9 cellular contexts compared by ENCODE assay signal in the genomic region with DNA sequence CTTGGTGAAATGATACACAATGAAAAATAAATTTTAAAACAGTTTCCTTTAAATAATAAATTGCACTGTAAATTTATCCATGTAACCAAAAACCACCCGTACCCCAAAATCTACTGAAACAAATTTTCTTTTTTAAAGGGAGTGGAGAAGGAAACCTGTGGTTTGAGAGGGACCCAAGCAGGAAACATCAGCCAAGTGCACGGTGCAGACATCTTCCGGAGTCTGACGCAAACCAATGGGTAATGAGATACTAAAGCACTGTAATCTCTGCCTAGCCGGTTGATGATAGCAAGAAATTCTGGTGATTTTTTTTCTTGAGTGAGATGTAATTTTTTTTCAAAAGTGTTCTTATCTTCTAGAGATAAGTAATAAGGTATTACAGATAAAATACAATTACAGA.
DNase-seq lines count a peak whose midpoint lies in the region; ATAC-seq and TF ChIP-seq lines count a peak whose summit lies in the region.
"Had no signal": no experiment of that assay in that cellular context is flagged by ENCODE, and none has a peak within 500 bp of the region (broad histone marks: within the 10 kb centered on the region; RNA-seq: fewer than 3 reads in every experiment).

No MANE protein-coding gene starts in this region.

- H3K36me3 Mint-ChIP-seq in osteocyte (ENCODE audit: unreplicated experiment), result no peaks in the 10 kb centered on the region

- H3K9me3 ChIP-seq in MM.1S (replicated peaks; ENCODE audit: insufficient read depth, low read length), result no peaks in the 10 kb centered on the region

- no peaks in the 10 kb centered on the region for H3F3A ChIP-seq in MM.1S (ENCODE audit: insufficient read depth, low read length)

- H3K4me2 ChIP-seq in MM.1S (ENCODE audit: low read depth, low read length), result no peak overlapping the region
- H3K4me2 ChIP-seq: smooth muscle cell had no signal

- H3K27ac Mint-ChIP-seq in osteocyte (ENCODE audit: unreplicated experiment), result no peak overlapping the region
- H3K27ac Mint-ChIP-seq: mesothelial cell of epicardium had no signal

- H3K79me2 ChIP-seq in MM.1S (ENCODE audit: low read length), result no peaks in the 10 kb centered on the region

- H4K20me1 ChIP-seq in MM.1S (ENCODE audit: insufficient read depth, low read length), result no peaks in the 10 kb centered on the region

- no peaks in the 10 kb centered on the region for H3K9me3 Mint-ChIP-seq in osteocyte (ENCODE audit: unreplicated experiment)

- H3K9me2 ChIP-seq in MM.1S (replicated peaks; ENCODE audit: insufficient read depth, low read length), result no peaks in the 10 kb centered on the region

- ATAC-seq in HG03139 (IDR thresholded peaks at IDR 0.05; ENCODE audit: unreplicated experiment), result peak; percentile 40

- no peak overlapping the region for H2AFZ ChIP-seq in MM.1S (ENCODE audit: low read length)

- no peak overlapping the region for H3K4me3 ChIP-seq in MM.1S (ENCODE audit: low read length)
- H3K4me3 ChIP-seq: smooth muscle cell had no signal

- no peaks in the 10 kb centered on the region for H3K27me3 Mint-ChIP-seq in osteocyte (ENCODE audit: unreplicated experiment)

- H3K36me3 ChIP-seq in MM.1S (replicated peaks; ENCODE audit: insufficient read depth, low read length), result no peaks in the 10 kb centered on the region

- no peak overlapping the region for H3K4me3 Mint-ChIP-seq in osteocyte (ENCODE audit: unreplicated experiment)
- H3K4me3 Mint-ChIP-seq: mesothelial cell of epicardium had no signal

- TF ChIP-seq CTCF in MM.1S (IDR thresholded peaks at IDR 0.05; ENCODE audit: low read length) (no peak), osteocyte (IDR thresholded peaks at IDR 0.05) (no peak)

- H3K4me1 Mint-ChIP-seq in osteocyte (ENCODE audit: unreplicated experiment), result no peaks in the 10 kb centered on the region
- H3K4me1 Mint-ChIP-seq: mesothelial cell of epicardium had no signal

- H3K27ac ChIP-seq in MM.1S (ENCODE audit: low read length), result no peak overlapping the region

- peak; percentile 40 to 43 for DNase-seq in activated CD4-positive, alpha-beta T cell treated with anti-CD3 and anti-CD28 coated beads for 4 hours
- peak; percentile 36 for DNase-seq in effector CD4-positive, alpha-beta T cell
- DNase-seq in stimulated activated naive CD4-positive, alpha-beta T cell (lab: John Stamatoyannopoulos, UW), result peak in 5 of 6 experiments; percentile 34 to 75 (median 73)
- DNase-seq in MM.1S, result no peak
- no peak for DNase-seq in NOMO-1 (lab: John Stamatoyannopoulos, UW; ENCODE audit: unreplicated experiment in 2 of 2)
- DNase-seq in osteocyte (ENCODE audit: extremely low spot score, unreplicated experiment), result no peak

- H3K9ac ChIP-seq in MM.1S (ENCODE audit: low read length), result no peak overlapping the region

- H3K27me3 ChIP-seq in MM.1S (replicated peaks; ENCODE audit: insufficient read depth, low read length), result no peaks in the 10 kb centered on the region

- H3K4me1 ChIP-seq in MM.1S (ENCODE audit: low read length), result peaks cover 3% of the 10 kb centered on the region; the same call in 1 of the 2 replicates

Comparison
In these comparisons a context has a peak if more than half of its experiments do, and no peak if none do; other contexts are left out.
1. DNase-seq: peak in activated CD4-positive, alpha-beta T cell treated with anti-CD3 and anti-CD28 coated beads for 4 hours (2 of 2), effector CD4-positive, alpha-beta T cell (single experiment) and stimulated activated naive CD4-positive, alpha-beta T cell (5 of 6); none in MM.1S (single experiment), NOMO-1 (0 of 2) and osteocyte (single experiment).